ENCODE assay signal across 10 cellular contexts in genomic region chr19:57171551-57172081, GRCh38. TPM values are rescaled to one million over a fixed set of nuclear protein-coding genes. Genes with fewer than 3 reads are reported as not detected.
DNase-seq lines count a peak whose midpoint lies in the region; ATAC-seq lines count a peak whose summit lies in the region.
"Had no signal": no experiment of that assay in that cellular context is flagged by ENCODE, and none has a peak within 500 bp of the region (broad histone marks: within the 10 kb centered on the region; RNA-seq: fewer than 3 reads in every experiment).

No MANE protein-coding gene starts in this region.

- H3K27ac Mint-ChIP-seq in CD4-positive, alpha-beta memory T cell: peak overlapping the region; percentile 39 to 93 (median 82)

- H2BK12ac ChIP-seq in trophoblast cell (ENCODE audit: low read length): no peak overlapping the region

- no peak overlapping the region for H2BK5ac ChIP-seq in trophoblast cell (ENCODE audit: low read depth, low read length, poor library complexity)

- no peak overlapping the region for H4K12ac ChIP-seq in trophoblast cell (ENCODE audit: low read depth, low read length)

- peak overlapping the region; percentile 31 for H3K27ac ChIP-seq in CD4-positive, alpha-beta memory T cell (ENCODE audit: low read depth, low read length)
- H3K27ac ChIP-seq in trophoblast cell (ENCODE audit: low read depth, low read length): no peak overlapping the region
- H3K27ac ChIP-seq: epithelial cell of prostate had no signal

- H3K36me3 ChIP-seq in CD4-positive, alpha-beta memory T cell (ENCODE audit: insufficient read depth, low read length): no peaks in the 10 kb centered on the region
- no peaks in the 10 kb centered on the region for H3K36me3 ChIP-seq in trophoblast cell (ENCODE audit: control insufficient read depth in 1 of 2, insufficient read depth in 2 of 2, low read length in 2 of 2)
- H3K36me3 ChIP-seq: HAP-1 had no signal

- H3K27me3 ChIP-seq in CD4-positive, alpha-beta memory T cell (ENCODE audit: insufficient read depth, low read length): no peaks in the 10 kb centered on the region
- H3K27me3 ChIP-seq in trophoblast cell (ENCODE audit: insufficient read depth, low read length): no peaks in the 10 kb centered on the region

- peak overlapping the region in 1 of 2 donors; percentile 8 for H3K4me3 ChIP-seq in CD4-positive, alpha-beta memory T cell (ENCODE audit: low read length in 2 of 2)
- H3K4me3 ChIP-seq in trophoblast cell (ENCODE audit: low read depth, low read length): peak overlapping the region; percentile 63

- peaks cover 6% of the 10 kb centered on the region for H3K4me1 ChIP-seq in CD4-positive, alpha-beta memory T cell (ENCODE audit: insufficient read depth, low read length)
- no peaks in the 10 kb centered on the region for H3K4me1 ChIP-seq in trophoblast cell (ENCODE audit: control insufficient read depth in 1 of 2, insufficient read depth in 2 of 2, low read length in 2 of 2)
- H3K4me1 ChIP-seq: HAP-1 had no signal

- H3K4me1 Mint-ChIP-seq in CD4-positive, alpha-beta memory T cell: peaks cover 7 to 14% (median 8%) of the 10 kb centered on the region in 4 donors

- H3K27me3 Mint-ChIP-seq in CD4-positive, alpha-beta memory T cell: peaks cover 3 to 10% of the 10 kb centered on the region in 2 donors

- WGBS in trophoblast cell (ENCODE audit: extremely low coverage, insufficient coverage, insufficient read length): no CpG with 5 or more reads among the region's 42 CpGs

- POLR2A ChIA-PET in CD4-positive, alpha-beta memory T cell (lab: Charles Lee; ENCODE audit: partially characterized antibody): interaction anchor here (1.2 kb wide), 2 partner anchors 20 to 406 kb away, joined by 3 to 10 read pairs; partner anchors contain the start of gene ZNF264

- no peak overlapping the region for H4K91ac ChIP-seq in trophoblast cell (ENCODE audit: low read depth, low read length)

- peak overlapping the region; percentile 31 for H3K4me2 ChIP-seq in trophoblast cell (ENCODE audit: low read length)

- ATAC-seq in GM19328 (IDR thresholded peaks at IDR 0.05; ENCODE audit: unreplicated experiment): no peak

- no peaks in the 10 kb centered on the region for H3K79me2 ChIP-seq in trophoblast cell (ENCODE audit: control insufficient read depth, insufficient read depth, low read length, poor library complexity)

- peaks cover 0 to 50% (median 31%) of the 10 kb centered on the region in 8 donors for H3K9me3 Mint-ChIP-seq in CD4-positive, alpha-beta memory T cell

- DNase-seq in CD4-positive, alpha-beta memory T cell: peak; percentile 43 to 68 (median 62)
- DNase-seq in NCI-H146 (lab: John Stamatoyannopoulos, UW) (peak; percentile 65), globus pallidus (ENCODE audit: low spot score) (peak; percentile 40), trophoblast cell (peak; percentile 3 to 49), HuH-7 (ENCODE audit: low spot score) (no peak), NCI-H345 (lab: John Stamatoyannopoulos, UW) (no peak)
- DNase-seq in activated gamma-delta T cell treated with anti-CD3 and anti-CD28 coated beads, Interleukin-2, amount 50 U/mL, for 16 hours (ENCODE audit: low read depth): peak; percentile 8

- no peak overlapping the region for H3K14ac ChIP-seq in trophoblast cell (ENCODE audit: low read length)

- CTCF ChIA-PET in CD4-positive, alpha-beta memory T cell (lab: Charles Lee; ENCODE audit: partially characterized antibody): no interaction called here

- intact Hi-C loops in CD4-positive, alpha-beta memory T cell (cut with micrococcal nuclease): no loop called here

- no peak overlapping the region for H2AK5ac ChIP-seq in trophoblast cell (ENCODE audit: low read length)

- H3K4me3 Mint-ChIP-seq in CD4-positive, alpha-beta memory T cell: peak overlapping the region; percentile 73 to 89 (median 81)

- H3K9ac ChIP-seq in trophoblast cell (ENCODE audit: low read length): no peak overlapping the region

- H2BK120ac ChIP-seq in trophoblast cell (ENCODE audit: insufficient read depth, low read length, poor library complexity): no peak overlapping the region

- H3K23ac ChIP-seq in trophoblast cell (ENCODE audit: low read length): no peak overlapping the region

- no peak overlapping the region for H3K4ac ChIP-seq in trophoblast cell (ENCODE audit: low read depth, low read length)

- peak overlapping the region; percentile 73 for H4K8ac ChIP-seq in trophoblast cell (ENCODE audit: low read depth, low read length)

- H3K9me3 ChIP-seq in CD4-positive, alpha-beta memory T cell (ENCODE audit: control insufficient read depth in 1 of 2, low read length in 2 of 2): no peaks in the 10 kb centered on the region
- H3K9me3 ChIP-seq in trophoblast cell (ENCODE audit: insufficient read depth, low read depth, low read length): peaks cover 2% of the 10 kb centered on the region
- H3K9me3 ChIP-seq: HAP-1 had no signal

- peaks cover 12 to 14% of the 10 kb centered on the region in 2 donors for H3K36me3 Mint-ChIP-seq in CD4-positive, alpha-beta memory T cell

- no peak overlapping the region for H3K18ac ChIP-seq in trophoblast cell (ENCODE audit: low read length)

- no peaks in the 10 kb centered on the region for H3K79me1 ChIP-seq in trophoblast cell (ENCODE audit: low read length)

- peak overlapping the region; percentile 60 for H2AFZ ChIP-seq in trophoblast cell (ENCODE audit: insufficient read depth, low read length, poor library complexity)

RNA-seq across cellular contexts. Expression of gene DUXA, which starts 4.3 kb away (rescaled TPM):
- not detected for total RNA-seq in CD4-positive, alpha-beta memory T cell
- polyA plus RNA-seq in CD4-positive, alpha-beta memory T cell: not detected
- polyA plus RNA-seq in trophoblast cell (2013): not detected in 2 replicates

RNA-seq across cellular contexts. Expression of gene ZNF264, which starts 19.7 kb away (rescaled TPM):
- 10 to 100 TPM; 62.5 to 64.1 TPM for total RNA-seq in CD4-positive, alpha-beta memory T cell
- polyA plus RNA-seq in CD4-positive, alpha-beta memory T cell: 10 to 100 TPM; 12.6 to 13.3 TPM
- polyA plus RNA-seq in trophoblast cell (2013): 5.7 TPM in 2 replicates

RNA-seq across cellular contexts. Expression of gene ZIM3, which starts 26.6 kb away (rescaled TPM):
- not detected for total RNA-seq in CD4-positive, alpha-beta memory T cell
- polyA plus RNA-seq in CD4-positive, alpha-beta memory T cell: not detected
- not detected in 2 replicates for polyA plus RNA-seq in trophoblast cell (2013)

RNA-seq across cellular contexts. Expression of gene USP29, which starts 51.8 kb away (rescaled TPM):
- total RNA-seq in CD4-positive, alpha-beta memory T cell: not detected
- polyA plus RNA-seq in CD4-positive, alpha-beta memory T cell: not detected
- polyA plus RNA-seq in trophoblast cell (2013): not detected in 2 replicates

RNA-seq across cellular contexts. Expression of gene AURKC, which starts 59.2 kb away (rescaled TPM):
- total RNA-seq in CD4-positive, alpha-beta memory T cell: under 1 TPM; 0.67 to 0.81 TPM
- polyA plus RNA-seq in CD4-positive, alpha-beta memory T cell: under 1 TPM; 0.29 to 0.54 TPM
- polyA plus RNA-seq in trophoblast cell (2013): 0.63 and 0.85 TPM in 2 replicates

Comparison
In these comparisons a context has a peak if more than half of its experiments do, and no peak if none do; other contexts are left out.
1. DNase-seq: peak in CD4-positive, alpha-beta memory T cell (5 of 5), NCI-H146 (single experiment), activated gamma-delta T cell treated with anti-CD3 and anti-CD28 coated beads, Interleukin-2, amount 50 U/mL, for 16 hours (single experiment), globus pallidus (single experiment) and trophoblast cell (2 of 2); none in HuH-7 (single experiment) and NCI-H345 (single experiment).